ENCODE assay signal across 7 cellular contexts in genomic region chr2:159091381-159091780, GRCh38.
DNase-seq lines count a peak whose midpoint lies in the region; ATAC-seq, FAIRE-seq and TF ChIP-seq lines count a peak whose summit lies in the region.

No MANE protein-coding gene starts in this region.

- ATAC-seq in activated naive CD8-positive, alpha-beta T cell treated with anti-CD3 and anti-CD28 coated beads, Interleukin-2, amount 10 ng/mL, durations not matched to agents 7 days and 5 days (ENCODE audit: low read depth), result no peak
- ATAC-seq in HG02973 (IDR thresholded peaks at IDR 0.05; ENCODE audit: unreplicated experiment), result no peak
- ATAC-seq in HG02571 (IDR thresholded peaks at IDR 0.05; ENCODE audit: unreplicated experiment), result no peak

- no peaks in the 10 kb centered on the region for H3K36me3 ChIP-seq in right atrium auricular region
- H3K36me3 ChIP-seq in stomach smooth muscle (ENCODE audit: control insufficient read depth in 2 of 2, insufficient read depth in 2 of 2, low read length in 2 of 2), result no peaks in the 10 kb centered on the region

- peak overlapping the region in 1 of 2 donors; percentile 1 for H3K9ac ChIP-seq in stomach smooth muscle (ENCODE audit: low read length in 2 of 2)

- H3K9me3 Mint-ChIP-seq in activated naive CD8-positive, alpha-beta T cell treated with anti-CD3 and anti-CD28 coated beads, Interleukin-2, amount 10 ng/mL, durations not matched to agents 7 days and 5 days, result peaks cover 6% of the 10 kb centered on the region

- H3K36me3 Mint-ChIP-seq in activated naive CD8-positive, alpha-beta T cell treated with anti-CD3 and anti-CD28 coated beads, Interleukin-2, amount 10 ng/mL, durations not matched to agents 7 days and 5 days, result peaks cover 4% of the 10 kb centered on the region

- peak overlapping the region; percentile 66 for H3K27ac Mint-ChIP-seq in activated naive CD8-positive, alpha-beta T cell treated with anti-CD3 and anti-CD28 coated beads, Interleukin-2, amount 10 ng/mL, durations not matched to agents 7 days and 5 days

- peak overlapping the region; percentile 35 for H3K4me3 Mint-ChIP-seq in activated naive CD8-positive, alpha-beta T cell treated with anti-CD3 and anti-CD28 coated beads, Interleukin-2, amount 10 ng/mL, durations not matched to agents 7 days and 5 days

- H3K4me3 ChIP-seq in right atrium auricular region (no peak overlapping the region), stomach smooth muscle (ENCODE audit: low read length in 2 of 2) (no peak overlapping the region)

- H3K4me1 Mint-ChIP-seq in activated naive CD8-positive, alpha-beta T cell treated with anti-CD3 and anti-CD28 coated beads, Interleukin-2, amount 10 ng/mL, durations not matched to agents 7 days and 5 days, result peaks cover 47% of the 10 kb centered on the region

- H3K27ac ChIP-seq in right atrium auricular region, result peak overlapping the region; percentile 79 to 84
- peak overlapping the region; percentile 75 for H3K27ac ChIP-seq in stomach smooth muscle (ENCODE audit: low read length)

- no peak for FAIRE-seq in HTR-8/SVneo (lab: Jason Lieb, UNC)

- H3K27me3 Mint-ChIP-seq in activated naive CD8-positive, alpha-beta T cell treated with anti-CD3 and anti-CD28 coated beads, Interleukin-2, amount 10 ng/mL, durations not matched to agents 7 days and 5 days, result no peaks in the 10 kb centered on the region

- no peak for TF ChIP-seq CTCF in right atrium auricular region (IDR thresholded peaks at IDR 0.05)

- POLR2A ChIA-PET in activated naive CD8-positive, alpha-beta T cell treated with anti-CD3 and anti-CD28 coated beads, Interleukin-2, amount 10 ng/mL, durations not matched to agents 7 days and 5 days (lab: Charles Lee), result no interaction called here

- H3K4me1 ChIP-seq in right atrium auricular region, result peaks cover 0 to 88% of the 10 kb centered on the region in 2 donors
- peaks cover 53% of the 10 kb centered on the region for H3K4me1 ChIP-seq in stomach smooth muscle (ENCODE audit: control insufficient read depth, insufficient read depth, low read length)

- H3K9me3 ChIP-seq in right atrium auricular region (peaks cover 0 to 4% of the 10 kb centered on the region in 2 donors), stomach smooth muscle (ENCODE audit: control insufficient read depth in 2 of 2, low read length in 2 of 2) (peaks cover 0 to 2% of the 10 kb centered on the region in 2 donors)

- DNase-seq in HTR-8/SVneo (ENCODE audit: insufficient read length, low spot score) (peak; percentile 50), right atrium auricular region (ENCODE audit: low spot score) (no peak), HuH-7 (ENCODE audit: low spot score) (no peak)
- DNase-seq in activated naive CD8-positive, alpha-beta T cell treated with anti-CD3 and anti-CD28 coated beads, Interleukin-2, amount 10 ng/mL, durations not matched to agents 7 days and 5 days, result no peak

- H3K27me3 ChIP-seq in right atrium auricular region, result no peaks in the 10 kb centered on the region
- H3K27me3 ChIP-seq in stomach smooth muscle (ENCODE audit: control insufficient read depth in 1 of 2, insufficient read depth in 2 of 2, low read length in 2 of 2), result no peaks in the 10 kb centered on the region
